ENCODE assay signal across 1 cellular context in the genomic region with DNA sequence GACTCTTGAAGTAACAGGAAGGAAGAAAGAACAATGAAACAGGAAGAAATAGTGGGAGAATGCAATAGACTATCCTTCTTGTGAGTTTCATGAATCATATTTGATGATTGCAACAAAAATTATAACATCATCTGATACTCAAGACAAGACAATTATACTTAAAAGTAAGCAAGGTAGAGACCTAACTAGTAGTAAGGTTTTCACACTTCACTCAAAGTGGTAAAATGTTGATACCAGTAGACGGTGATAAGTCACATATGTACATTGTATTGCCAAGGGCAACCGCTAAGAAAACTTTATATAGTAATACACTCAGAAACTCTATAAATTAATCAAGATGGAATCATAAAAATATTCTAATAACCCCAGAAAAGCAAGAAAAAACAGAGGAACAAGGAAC.
TF ChIP-seq lines count a peak whose summit lies in the region.

No MANE protein-coding gene starts in this region.

TF ChIP-seq in HepG2, 621 proteins besides CTCF, POLR2A, EP300 and RAD21:
- TF ChIP-seq, protein P1, sequence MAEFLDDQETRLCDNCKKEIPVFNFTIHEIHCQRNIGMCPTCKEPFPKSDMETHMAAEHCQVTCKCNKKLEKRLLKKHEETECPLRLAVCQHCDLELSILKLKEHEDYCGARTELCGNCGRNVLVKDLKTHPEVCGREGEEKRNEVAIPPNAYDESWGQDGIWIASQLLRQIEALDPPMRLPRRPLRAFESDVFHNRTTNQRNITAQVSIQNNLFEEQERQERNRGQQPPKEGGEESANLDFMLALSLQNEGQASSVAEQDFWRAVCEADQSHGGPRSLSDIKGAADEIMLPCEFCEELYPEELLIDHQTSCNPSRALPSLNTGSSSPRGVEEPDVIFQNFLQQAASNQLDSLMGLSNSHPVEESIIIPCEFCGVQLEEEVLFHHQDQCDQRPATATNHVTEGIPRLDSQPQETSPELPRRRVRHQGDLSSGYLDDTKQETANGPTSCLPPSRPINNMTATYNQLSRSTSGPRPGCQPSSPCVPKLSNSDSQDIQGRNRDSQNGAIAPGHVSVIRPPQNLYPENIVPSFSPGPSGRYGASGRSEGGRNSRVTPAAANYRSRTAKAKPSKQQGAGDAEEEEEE (CRISPR knock-in tag; IDR thresholded peaks at IDR 0.05; ENCODE audit: borderline replicate concordance): no peak
- TF ChIP-seq TCF12 (IDR thresholded peaks at IDR 0.05) (no peak), TCF12 (CRISPR knock-in tag; IDR thresholded peaks at IDR 0.05) (no peak), ARNT (IDR thresholded peaks at IDR 0.05) (no peak), BRD4 (CRISPR knock-in tag; IDR thresholded peaks at IDR 0.05) (no peak), IRF2 (CRISPR knock-in tag; IDR thresholded peaks at IDR 0.05) (no peak), GPN1 (CRISPR knock-in tag; IDR thresholded peaks at IDR 0.05; ENCODE audit: borderline replicate concordance) (no peak), ZBTB8A (CRISPR knock-in tag; IDR thresholded peaks at IDR 0.05; ENCODE audit: borderline replicate concordance, low read depth) (no peak), ZNF569 (CRISPR knock-in tag; IDR thresholded peaks at IDR 0.05; ENCODE audit: borderline replicate concordance) (no peak), REXO4 (CRISPR knock-in tag; IDR thresholded peaks at IDR 0.05; ENCODE audit: borderline replicate concordance) (no peak), HNRNPUL1 (IDR thresholded peaks at IDR 0.05; ENCODE audit: low read depth, low read length) (no peak)
- TF ChIP-seq, protein P2, sequence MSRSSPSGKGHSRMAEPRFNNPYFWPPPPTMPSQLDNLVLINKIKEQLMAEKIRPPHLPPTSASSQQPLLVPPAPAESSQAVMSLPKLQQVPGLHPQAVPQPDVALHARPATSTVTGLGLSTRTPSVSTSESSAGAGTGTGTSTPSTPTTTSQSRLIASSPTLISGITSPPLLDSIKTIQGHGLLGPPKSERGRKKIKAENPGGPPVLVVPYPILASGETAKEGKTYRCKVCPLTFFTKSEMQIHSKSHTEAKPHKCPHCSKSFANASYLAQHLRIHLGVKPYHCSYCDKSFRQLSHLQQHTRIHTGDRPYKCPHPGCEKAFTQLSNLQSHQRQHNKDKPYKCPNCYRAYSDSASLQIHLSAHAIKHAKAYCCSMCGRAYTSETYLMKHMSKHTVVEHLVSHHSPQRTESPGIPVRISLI (CRISPR knock-in tag; IDR thresholded peaks at IDR 0.05; ENCODE audit: borderline replicate concordance): no peak
- TF ChIP-seq, protein P3, sequence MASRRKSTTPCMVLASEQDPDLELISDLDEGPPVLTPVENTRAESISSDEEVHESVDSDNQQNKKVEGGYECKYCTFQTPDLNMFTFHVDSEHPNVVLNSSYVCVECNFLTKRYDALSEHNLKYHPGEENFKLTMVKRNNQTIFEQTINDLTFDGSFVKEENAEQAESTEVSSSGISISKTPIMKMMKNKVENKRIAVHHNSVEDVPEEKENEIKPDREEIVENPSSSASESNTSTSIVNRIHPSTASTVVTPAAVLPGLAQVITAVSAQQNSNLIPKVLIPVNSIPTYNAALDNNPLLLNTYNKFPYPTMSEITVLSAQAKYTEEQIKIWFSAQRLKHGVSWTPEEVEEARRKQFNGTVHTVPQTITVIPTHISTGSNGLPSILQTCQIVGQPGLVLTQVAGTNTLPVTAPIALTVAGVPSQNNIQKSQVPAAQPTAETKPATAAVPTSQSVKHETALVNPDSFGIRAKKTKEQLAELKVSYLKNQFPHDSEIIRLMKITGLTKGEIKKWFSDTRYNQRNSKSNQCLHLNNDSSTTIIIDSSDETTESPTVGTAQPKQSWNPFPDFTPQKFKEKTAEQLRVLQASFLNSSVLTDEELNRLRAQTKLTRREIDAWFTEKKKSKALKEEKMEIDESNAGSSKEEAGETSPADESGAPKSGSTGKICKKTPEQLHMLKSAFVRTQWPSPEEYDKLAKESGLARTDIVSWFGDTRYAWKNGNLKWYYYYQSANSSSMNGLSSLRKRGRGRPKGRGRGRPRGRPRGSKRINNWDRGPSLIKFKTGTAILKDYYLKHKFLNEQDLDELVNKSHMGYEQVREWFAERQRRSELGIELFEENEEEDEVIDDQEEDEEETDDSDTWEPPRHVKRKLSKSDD (CRISPR knock-in tag; IDR thresholded peaks at IDR 0.05; ENCODE audit: low read depth): no peak
